In the genomic region with DNA sequence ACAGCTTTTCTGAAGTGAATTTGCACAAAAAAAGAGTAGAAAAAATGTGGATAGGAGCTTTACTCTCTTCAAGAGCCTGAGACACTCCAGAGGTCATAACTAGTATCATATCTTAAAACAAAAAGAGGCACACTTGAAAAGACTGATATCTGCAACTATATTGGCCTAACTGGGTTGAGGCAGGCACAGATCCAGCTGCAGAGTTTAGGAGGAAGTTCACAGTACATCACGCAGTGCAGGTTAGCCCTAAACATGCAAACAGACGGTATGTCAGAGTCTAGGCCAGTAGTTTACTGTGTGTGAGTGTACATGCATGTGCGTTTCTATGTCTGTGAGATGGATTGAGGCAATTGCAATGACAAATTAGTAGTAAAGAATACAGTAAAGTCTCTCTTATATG, we compare ENCODE assay signal across 36 cellular contexts. TPM values are rescaled to one million over a fixed set of nuclear protein-coding genes. Genes with fewer than 3 reads are reported as not detected.
"Had no signal": no experiment of that assay in that cellular context is flagged by ENCODE, and none has a peak within 500 bp of the region (broad histone marks: within the 10 kb centered on the region; RNA-seq: fewer than 3 reads in every experiment).

No MANE protein-coding gene starts in this region.

- H3K9me3 Mint-ChIP-seq: activated CD4-positive, alpha-beta memory T cell treated with anti-CD3 and anti-CD28 coated beads, Interleukin-2, amount 10 ng/mL, durations not matched to agents 7 days and 5 days; activated CD4-positive, alpha-beta T cell treated with anti-CD3 and anti-CD28 coated beads, Interleukin-2, amount 10 ng/mL, durations not matched to agents 24 days and 14 days; activated naive CD4-positive, alpha-beta T cell treated with anti-CD3 and anti-CD28 coated beads, Interleukin-2, amount 10 ng/mL, durations not matched to agents 7 days and 5 days; activated naive CD4-positive, alpha-beta T cell treated with anti-CD3 and anti-CD28 coated beads, Interleukin-2, amount 50 U/mL, for 24 hours; activated naive CD8-positive, alpha-beta T cell treated with anti-CD3 and anti-CD28 coated beads, Interleukin-2, amount 10 ng/mL, durations not matched to agents 7 days and 5 days; central memory CD8-positive, alpha-beta T cell; T-helper 1 cell treated with Interleukin-12 subunit alpha and Interleukin-12 subunit beta and Interleukin-4 antibody, amounts not matched to agents 30 μg/mL and 1 μg/mL, for 36 hours; T-helper 2 cell treated with Interferon-gamma antibody and Interleukin-4, amounts not matched to agents 5 μg/mL and 100 μg/mL, for 36 hours had no signal

- H3K4me1 Mint-ChIP-seq: activated B cell treated with CpG ODN at 0.5 μM for 24 hours; activated CD4-positive, alpha-beta memory T cell treated with anti-CD3 and anti-CD28 coated beads, Interleukin-2, amount 10 ng/mL, durations not matched to agents 7 days and 5 days; activated CD4-positive, alpha-beta T cell treated with anti-CD3 and anti-CD28 coated beads, Interleukin-2, amount 10 ng/mL, durations not matched to agents 24 days and 14 days; activated CD8-positive, alpha-beta memory T cell treated with anti-CD3 and anti-CD28 coated beads, Interleukin-2, amount 10 ng/mL, durations not matched to agents 7 days and 5 days; activated naive CD4-positive, alpha-beta T cell treated with anti-CD3 and anti-CD28 coated beads, Interleukin-2, amount 10 ng/mL, durations not matched to agents 7 days and 5 days; activated naive CD4-positive, alpha-beta T cell treated with anti-CD3 and anti-CD28 coated beads, Interleukin-2, amount 50 U/mL, for 24 hours; activated naive CD8-positive, alpha-beta T cell treated with anti-CD3 and anti-CD28 coated beads, Interleukin-2, amount 10 ng/mL, durations not matched to agents 7 days and 5 days; activated naive CD8-positive, alpha-beta T cell treated with anti-CD3 and anti-CD28 coated beads, Interleukin-2, amount 50 U/mL, for 24 hours; brain; central memory CD8-positive, alpha-beta T cell had no signal

- FAIRE-seq: bronchial epithelial cell, TTC549 had no signal

- ATAC-seq: activated CD8-positive, alpha-beta memory T cell treated with anti-CD3 and anti-CD28 coated beads, Interleukin-2, amount 10 ng/mL, durations not matched to agents 7 days and 5 days; activated CD8-positive, alpha-beta T cell treated with anti-CD3 and anti-CD28 coated beads, Interleukin-2, amount 10 ng/mL, durations not matched to agents 7 days and 5 days; activated naive CD8-positive, alpha-beta T cell treated with anti-CD3 and anti-CD28 coated beads, Interleukin-2, amount 50 U/mL, for 24 hours; activated T-cell treated with anti-CD3 and anti-CD28 coated beads, Interleukin-2, amount 50 U/mL, for 4 hours; activated T-cell treated with anti-CD3 and anti-CD28 coated beads, Interleukin-2, amount 50 U/mL, for 72 hours had no signal

- H3K27ac ChIP-seq: ascending aorta, cardiac muscle cell, VCaP had no signal

- H3K27me3 Mint-ChIP-seq: activated CD4-positive, alpha-beta memory T cell treated with anti-CD3 and anti-CD28 coated beads, Interleukin-2, amount 10 ng/mL, durations not matched to agents 7 days and 5 days; activated CD4-positive, alpha-beta T cell treated with anti-CD3 and anti-CD28 coated beads, Interleukin-2, amount 10 ng/mL, durations not matched to agents 24 days and 14 days; activated naive CD4-positive, alpha-beta T cell treated with anti-CD3 and anti-CD28 coated beads, Interleukin-2, amount 10 ng/mL, durations not matched to agents 7 days and 5 days; activated naive CD4-positive, alpha-beta T cell treated with anti-CD3 and anti-CD28 coated beads, Interleukin-2, amount 50 U/mL, for 24 hours; activated naive CD8-positive, alpha-beta T cell treated with anti-CD3 and anti-CD28 coated beads, Interleukin-2, amount 50 U/mL, for 24 hours had no signal

- H3K36me3 Mint-ChIP-seq: activated CD8-positive, alpha-beta memory T cell treated with anti-CD3 and anti-CD28 coated beads, Interleukin-2, amount 10 ng/mL, durations not matched to agents 7 days and 5 days; activated naive CD4-positive, alpha-beta T cell treated with anti-CD3 and anti-CD28 coated beads, Interleukin-2, amount 10 ng/mL, durations not matched to agents 7 days and 5 days; activated naive CD4-positive, alpha-beta T cell treated with anti-CD3 and anti-CD28 coated beads, Interleukin-2, amount 50 U/mL, for 24 hours; activated naive CD8-positive, alpha-beta T cell; activated naive CD8-positive, alpha-beta T cell treated with anti-CD3 and anti-CD28 coated beads, Interleukin-2, amount 10 ng/mL, durations not matched to agents 7 days and 5 days; brain had no signal

- H3K4me3 ChIP-seq: ascending aorta, cardiac muscle cell had no signal

- DNase-seq: activated B cell treated with CpG ODN at 0.5 μM for 24 hours; activated CD4-positive, alpha-beta memory T cell treated with anti-CD3 and anti-CD28 coated beads, Interleukin-2, amount 10 ng/mL, durations not matched to agents 7 days and 5 days; activated CD4-positive, alpha-beta T cell treated with anti-CD3 and anti-CD28 coated beads for 4 hours; activated CD4-positive, alpha-beta T cell treated with anti-CD3 and anti-CD28 coated beads, Interleukin-2, amount 10 ng/mL, durations not matched to agents 24 days and 14 days; activated CD4-positive, alpha-beta T cell treated with anti-CD3 and anti-CD28 coated beads, Interleukin-2, amount 50 U/mL, for 48 hours; activated CD4-positive, CD25-positive, alpha-beta regulatory T cell treated with anti-CD3 and anti-CD28 coated beads, Interleukin-2, amount 50 U/mL, for 72 hours; activated CD8-positive, alpha-beta memory T cell treated with anti-CD3 and anti-CD28 coated beads for 24 hours; activated CD8-positive, alpha-beta memory T cell treated with anti-CD3 and anti-CD28 coated beads, Interleukin-2, amount 10 ng/mL, durations not matched to agents 7 days and 5 days; activated CD8-positive, alpha-beta T cell treated with anti-CD3 and anti-CD28 coated beads, Interleukin-2, amount 10 ng/mL, durations not matched to agents 7 days and 5 days; activated effector memory CD4-positive, alpha-beta T cell treated with Interleukin-2 at 50 U/mL for 16 hours; activated gamma-delta T cell; activated naive CD4-positive, alpha-beta T cell treated with anti-CD3 and anti-CD28 coated beads, Interleukin-2, amount 10 ng/mL, durations not matched to agents 7 days and 5 days; activated naive CD4-positive, alpha-beta T cell treated with Interleukin-2 at 50 U/mL for 16 hours; activated naive CD8-positive, alpha-beta T cell treated with anti-CD3 and anti-CD28 coated beads, Interleukin-2, amount 10 ng/mL, durations not matched to agents 7 days and 5 days; activated naive CD8-positive, alpha-beta T cell treated with anti-CD3 and anti-CD28 coated beads, Interleukin-2, amount 50 U/mL, for 24 hours; activated T-cell treated with anti-CD3 and anti-CD28 coated beads for 4 hours; activated T-cell treated with anti-CD3 and anti-CD28 coated beads, Interleukin-2, amount 50 U/mL, for 1 hour; activated T-cell treated with anti-CD3 and anti-CD28 coated beads, Interleukin-2, amount 50 U/mL, for 4 hours; activated T-cell treated with anti-CD3 and anti-CD28 coated beads, Interleukin-2, amount 50 U/mL, for 72 hours; cerebellar nuclear complex; T-helper 1 cell; T-helper 2 cell; T-helper 9 cell had no signal

- H3K4me1 ChIP-seq: ascending aorta had no signal

- H3K36me3 ChIP-seq: ascending aorta, cardiac muscle cell had no signal

- H3K4me3 Mint-ChIP-seq: activated B cell treated with CpG ODN at 0.5 μM for 24 hours; activated CD4-positive, alpha-beta memory T cell treated with anti-CD3 and anti-CD28 coated beads, Interleukin-2, amount 10 ng/mL, durations not matched to agents 7 days and 5 days; activated CD4-positive, alpha-beta T cell treated with anti-CD3 and anti-CD28 coated beads, Interleukin-2, amount 10 ng/mL, durations not matched to agents 24 days and 14 days; activated CD8-positive, alpha-beta memory T cell treated with anti-CD3 and anti-CD28 coated beads, Interleukin-2, amount 10 ng/mL, durations not matched to agents 7 days and 5 days; activated CD8-positive, alpha-beta T cell treated with anti-CD3 and anti-CD28 coated beads, Interleukin-2, amount 10 ng/mL, durations not matched to agents 7 days and 5 days; activated naive CD4-positive, alpha-beta T cell treated with anti-CD3 and anti-CD28 coated beads, Interleukin-2, amount 10 ng/mL, durations not matched to agents 7 days and 5 days; activated naive CD4-positive, alpha-beta T cell treated with anti-CD3 and anti-CD28 coated beads, Interleukin-2, amount 50 U/mL, for 24 hours; activated naive CD8-positive, alpha-beta T cell; activated naive CD8-positive, alpha-beta T cell treated with anti-CD3 and anti-CD28 coated beads, Interleukin-2, amount 10 ng/mL, durations not matched to agents 7 days and 5 days; activated naive CD8-positive, alpha-beta T cell treated with anti-CD3 and anti-CD28 coated beads, Interleukin-2, amount 50 U/mL, for 24 hours; activated T-cell treated with anti-CD3 and anti-CD28 coated beads, Interleukin-2, amount 50 U/mL, for 4 hours; activated T-cell treated with anti-CD3 and anti-CD28 coated beads, Interleukin-2, amount 50 U/mL, for 72 hours; brain; central memory CD8-positive, alpha-beta T cell; T-helper 1 cell treated with Interleukin-12 subunit alpha and Interleukin-12 subunit beta and Interleukin-4 antibody, amounts not matched to agents 30 μg/mL and 1 μg/mL, for 36 hours; T-helper 2 cell treated with Interferon-gamma antibody and Interleukin-4, amounts not matched to agents 5 μg/mL and 100 μg/mL, for 36 hours had no signal

- H3K27ac Mint-ChIP-seq: activated B cell treated with CpG ODN at 0.5 μM for 24 hours; activated CD4-positive, alpha-beta memory T cell treated with anti-CD3 and anti-CD28 coated beads, Interleukin-2, amount 10 ng/mL, durations not matched to agents 7 days and 5 days; activated CD4-positive, alpha-beta T cell treated with anti-CD3 and anti-CD28 coated beads, Interleukin-2, amount 10 ng/mL, durations not matched to agents 24 days and 14 days; activated CD8-positive, alpha-beta memory T cell treated with anti-CD3 and anti-CD28 coated beads, Interleukin-2, amount 10 ng/mL, durations not matched to agents 7 days and 5 days; activated CD8-positive, alpha-beta T cell treated with anti-CD3 and anti-CD28 coated beads, Interleukin-2, amount 10 ng/mL, durations not matched to agents 7 days and 5 days; activated naive CD4-positive, alpha-beta T cell treated with anti-CD3 and anti-CD28 coated beads, Interleukin-2, amount 10 ng/mL, durations not matched to agents 7 days and 5 days; activated naive CD4-positive, alpha-beta T cell treated with anti-CD3 and anti-CD28 coated beads, Interleukin-2, amount 50 U/mL, for 24 hours; activated naive CD8-positive, alpha-beta T cell; activated naive CD8-positive, alpha-beta T cell treated with anti-CD3 and anti-CD28 coated beads, Interleukin-2, amount 10 ng/mL, durations not matched to agents 7 days and 5 days; activated naive CD8-positive, alpha-beta T cell treated with anti-CD3 and anti-CD28 coated beads, Interleukin-2, amount 50 U/mL, for 24 hours; activated T-cell treated with anti-CD3 and anti-CD28 coated beads, Interleukin-2, amount 50 U/mL, for 72 hours; activated T-helper 2 cell treated with anti-CD3 and anti-CD28 coated beads, Interferon-gamma antibody, Interleukin-2, Interleukin-4, amounts not matched to agents 10 μg/mL and 5 μg/mL and 100 μg/mL, durations not matched to agents 14 hours and 24 hours and 36 hours; brain; T-helper 1 cell treated with Interleukin-12 subunit alpha and Interleukin-12 subunit beta and Interleukin-4 antibody, amounts not matched to agents 30 μg/mL and 1 μg/mL, for 36 hours; T-helper 2 cell treated with Interferon-gamma antibody and Interleukin-4, amounts not matched to agents 5 μg/mL and 100 μg/mL, for 36 hours had no signal

- H3K27me3 ChIP-seq: ascending aorta, cardiac muscle cell had no signal

- H3K9me3 ChIP-seq: ascending aorta had no signal

RNA-seq across cellular contexts. Expression of a gene that starts 24.2 kb away (rescaled TPM):
- total RNA-seq: activated B cell treated with CpG ODN at 0.5 μM for 24 hours; activated CD4-positive, alpha-beta memory T cell treated with anti-CD3 and anti-CD28 coated beads, Interleukin-2, amount 10 ng/mL, durations not matched to agents 7 days and 5 days; activated CD4-positive, alpha-beta T cell treated with anti-CD3 and anti-CD28 coated beads, Interleukin-2, amount 10 ng/mL, durations not matched to agents 24 days and 14 days; activated CD8-positive, alpha-beta memory T cell treated with anti-CD3 and anti-CD28 coated beads, Interleukin-2, amount 10 ng/mL, durations not matched to agents 7 days and 5 days; activated CD8-positive, alpha-beta T cell treated with anti-CD3 and anti-CD28 coated beads, Interleukin-2, amount 10 ng/mL, durations not matched to agents 7 days and 5 days; activated naive CD8-positive, alpha-beta T cell treated with anti-CD3 and anti-CD28 coated beads, Interleukin-2, amount 10 ng/mL, durations not matched to agents 7 days and 5 days; activated T-cell treated with anti-CD3 and anti-CD28 coated beads, Interleukin-2, amount 50 U/mL, for 4 hours; activated T-cell treated with anti-CD3 and anti-CD28 coated beads, Interleukin-2, amount 50 U/mL, for 72 hours; activated T-helper 2 cell treated with anti-CD3 and anti-CD28 coated beads, Interferon-gamma antibody, Interleukin-2, Interleukin-4, amounts not matched to agents 10 μg/mL and 5 μg/mL and 100 μg/mL, durations not matched to agents 14 hours and 24 hours and 36 hours; ascending aorta; bronchial epithelial cell; cardiac muscle cell had no signal
- polyA plus RNA-seq: adipose tissue, cardiac muscle cell had no signal

RNA-seq across cellular contexts. Expression of a gene that starts 29.0 kb away (rescaled TPM):
- total RNA-seq: activated B cell treated with CpG ODN at 0.5 μM for 24 hours; activated CD4-positive, alpha-beta memory T cell treated with anti-CD3 and anti-CD28 coated beads, Interleukin-2, amount 10 ng/mL, durations not matched to agents 7 days and 5 days; activated CD4-positive, alpha-beta T cell treated with anti-CD3 and anti-CD28 coated beads, Interleukin-2, amount 10 ng/mL, durations not matched to agents 24 days and 14 days; activated CD8-positive, alpha-beta memory T cell treated with anti-CD3 and anti-CD28 coated beads, Interleukin-2, amount 10 ng/mL, durations not matched to agents 7 days and 5 days; activated CD8-positive, alpha-beta T cell treated with anti-CD3 and anti-CD28 coated beads, Interleukin-2, amount 10 ng/mL, durations not matched to agents 7 days and 5 days; activated naive CD8-positive, alpha-beta T cell treated with anti-CD3 and anti-CD28 coated beads, Interleukin-2, amount 10 ng/mL, durations not matched to agents 7 days and 5 days; activated T-cell treated with anti-CD3 and anti-CD28 coated beads, Interleukin-2, amount 50 U/mL, for 4 hours; activated T-cell treated with anti-CD3 and anti-CD28 coated beads, Interleukin-2, amount 50 U/mL, for 72 hours; activated T-helper 2 cell treated with anti-CD3 and anti-CD28 coated beads, Interferon-gamma antibody, Interleukin-2, Interleukin-4, amounts not matched to agents 10 μg/mL and 5 μg/mL and 100 μg/mL, durations not matched to agents 14 hours and 24 hours and 36 hours; ascending aorta; bronchial epithelial cell; cardiac muscle cell had no signal
- polyA plus RNA-seq: adipose tissue, cardiac muscle cell had no signal

RNA-seq across cellular contexts. Expression of a gene that starts 33.9 kb away (rescaled TPM):
- total RNA-seq: activated B cell treated with CpG ODN at 0.5 μM for 24 hours; activated CD4-positive, alpha-beta memory T cell treated with anti-CD3 and anti-CD28 coated beads, Interleukin-2, amount 10 ng/mL, durations not matched to agents 7 days and 5 days; activated CD4-positive, alpha-beta T cell treated with anti-CD3 and anti-CD28 coated beads, Interleukin-2, amount 10 ng/mL, durations not matched to agents 24 days and 14 days; activated CD8-positive, alpha-beta memory T cell treated with anti-CD3 and anti-CD28 coated beads, Interleukin-2, amount 10 ng/mL, durations not matched to agents 7 days and 5 days; activated CD8-positive, alpha-beta T cell treated with anti-CD3 and anti-CD28 coated beads, Interleukin-2, amount 10 ng/mL, durations not matched to agents 7 days and 5 days; activated naive CD8-positive, alpha-beta T cell treated with anti-CD3 and anti-CD28 coated beads, Interleukin-2, amount 10 ng/mL, durations not matched to agents 7 days and 5 days; activated T-cell treated with anti-CD3 and anti-CD28 coated beads, Interleukin-2, amount 50 U/mL, for 4 hours; activated T-cell treated with anti-CD3 and anti-CD28 coated beads, Interleukin-2, amount 50 U/mL, for 72 hours; activated T-helper 2 cell treated with anti-CD3 and anti-CD28 coated beads, Interferon-gamma antibody, Interleukin-2, Interleukin-4, amounts not matched to agents 10 μg/mL and 5 μg/mL and 100 μg/mL, durations not matched to agents 14 hours and 24 hours and 36 hours; ascending aorta; bronchial epithelial cell; cardiac muscle cell had no signal
- polyA plus RNA-seq: adipose tissue, cardiac muscle cell had no signal

RNA-seq across cellular contexts. Expression of a gene that starts 37.6 kb away (rescaled TPM):
- total RNA-seq: activated B cell treated with CpG ODN at 0.5 μM for 24 hours had no signal

RNA-seq across cellular contexts. Expression of a gene that starts 38.8 kb away (rescaled TPM):
- total RNA-seq: activated B cell treated with CpG ODN at 0.5 μM for 24 hours; activated CD4-positive, alpha-beta memory T cell treated with anti-CD3 and anti-CD28 coated beads, Interleukin-2, amount 10 ng/mL, durations not matched to agents 7 days and 5 days; activated CD4-positive, alpha-beta T cell treated with anti-CD3 and anti-CD28 coated beads, Interleukin-2, amount 10 ng/mL, durations not matched to agents 24 days and 14 days; activated CD8-positive, alpha-beta memory T cell treated with anti-CD3 and anti-CD28 coated beads, Interleukin-2, amount 10 ng/mL, durations not matched to agents 7 days and 5 days; activated CD8-positive, alpha-beta T cell treated with anti-CD3 and anti-CD28 coated beads, Interleukin-2, amount 10 ng/mL, durations not matched to agents 7 days and 5 days; activated naive CD8-positive, alpha-beta T cell treated with anti-CD3 and anti-CD28 coated beads, Interleukin-2, amount 10 ng/mL, durations not matched to agents 7 days and 5 days; activated T-cell treated with anti-CD3 and anti-CD28 coated beads, Interleukin-2, amount 50 U/mL, for 4 hours; activated T-cell treated with anti-CD3 and anti-CD28 coated beads, Interleukin-2, amount 50 U/mL, for 72 hours; activated T-helper 2 cell treated with anti-CD3 and anti-CD28 coated beads, Interferon-gamma antibody, Interleukin-2, Interleukin-4, amounts not matched to agents 10 μg/mL and 5 μg/mL and 100 μg/mL, durations not matched to agents 14 hours and 24 hours and 36 hours; ascending aorta; bronchial epithelial cell; cardiac muscle cell had no signal
- polyA plus RNA-seq: adipose tissue, cardiac muscle cell had no signal
